Comparison of ENCODE assay signal across 11 cellular contexts in the genomic region with DNA sequence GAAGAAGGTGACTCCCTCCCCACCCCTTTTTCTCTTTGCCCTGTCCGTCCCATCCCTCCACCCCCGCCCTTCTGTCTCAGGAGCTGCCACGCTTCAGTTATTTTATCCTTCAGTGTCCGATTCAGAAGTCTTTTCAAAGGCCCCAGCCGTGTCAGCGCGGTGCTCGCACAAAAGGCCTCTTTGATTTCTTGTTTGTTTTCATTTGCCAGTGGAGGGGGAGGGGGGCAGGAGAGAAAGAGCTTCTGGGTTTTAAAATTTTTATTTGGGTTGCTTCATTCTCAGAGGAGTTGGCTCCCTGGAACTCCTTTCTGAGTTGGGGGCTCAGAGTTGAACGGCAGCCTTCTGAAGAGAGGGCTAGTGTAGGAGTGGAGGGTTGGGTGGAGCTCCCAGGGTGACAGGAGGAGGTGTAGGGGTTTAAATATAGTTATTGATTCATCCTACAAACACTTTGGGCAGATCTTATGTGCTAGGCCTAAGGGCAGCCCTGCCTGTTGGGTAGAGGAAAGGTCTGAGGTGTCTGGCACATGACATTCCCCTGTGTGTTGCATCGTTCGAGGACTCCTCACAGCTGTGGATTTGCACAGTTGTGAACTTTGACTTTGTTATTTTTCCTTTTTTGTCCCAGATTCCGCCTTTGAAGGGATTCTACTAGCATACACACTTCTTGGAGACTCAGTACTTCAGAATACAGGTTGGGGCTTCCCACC. TPM values are rescaled to one million over a fixed set of nuclear protein-coding genes. Genes with fewer than 3 reads are reported as not detected.
DNase-seq lines count a peak whose midpoint lies in the region; ATAC-seq, FAIRE-seq and TF ChIP-seq lines count a peak whose summit lies in the region.
"Had no signal": no experiment of that assay in that cellular context is flagged by ENCODE, and none has a peak within 500 bp of the region (broad histone marks: within the 10 kb centered on the region; RNA-seq: fewer than 3 reads in every experiment).

No MANE protein-coding gene starts in this region.

- H3K4me1 Mint-ChIP-seq in activated CD8-positive, alpha-beta T cell treated with anti-CD3 and anti-CD28 coated beads for 36 hours (ENCODE audit: low read depth) = peaks cover 7% of the 10 kb centered on the region
- H3K4me1 Mint-ChIP-seq in activated CD8-positive, alpha-beta T cell treated with anti-CD3 and anti-CD28 coated beads, Interleukin-2, amount 10 ng/mL, durations not matched to agents 7 days and 5 days (ENCODE audit: low read depth) = peaks cover under 1% of the 10 kb centered on the region
- H3K4me1 Mint-ChIP-seq in CD4-positive, alpha-beta T cell (ENCODE audit: low read depth) = no peaks in the 10 kb centered on the region

- FAIRE-seq in bronchial epithelial cell (lab: Jason Lieb, UNC) = no peak
- FAIRE-seq: endothelial cell of umbilical vein had no signal

- no peaks in the 10 kb centered on the region for H3K27me3 Mint-ChIP-seq in activated CD8-positive, alpha-beta T cell treated with anti-CD3 and anti-CD28 coated beads for 36 hours
- H3K27me3 Mint-ChIP-seq in activated CD8-positive, alpha-beta T cell treated with anti-CD3 and anti-CD28 coated beads, Interleukin-2, amount 10 ng/mL, durations not matched to agents 7 days and 5 days (ENCODE audit: low read depth) = peaks cover 2% of the 10 kb centered on the region
- no peaks in the 10 kb centered on the region for H3K27me3 Mint-ChIP-seq in CD4-positive, alpha-beta T cell

- WGBS in lung, 2 donors = 46 to 71% methylated on average over 12 of the region's 12 CpGs

- no peaks in the 10 kb centered on the region for H3K9me3 ChIP-seq in lung (ENCODE audit: control insufficient read depth in 2 of 2, insufficient read depth in 1 of 2, low read length in 1 of 2)
- H3K9me3 ChIP-seq in CD4-positive, alpha-beta T cell (ENCODE audit: control insufficient read depth, low read length) = no peaks in the 10 kb centered on the region

- H3K4me3 Mint-ChIP-seq in activated CD8-positive, alpha-beta T cell treated with anti-CD3 and anti-CD28 coated beads for 36 hours = no peak overlapping the region
- no peak overlapping the region for H3K4me3 Mint-ChIP-seq in activated CD8-positive, alpha-beta T cell treated with anti-CD3 and anti-CD28 coated beads, Interleukin-2, amount 10 ng/mL, durations not matched to agents 7 days and 5 days
- no peak overlapping the region for H3K4me3 Mint-ChIP-seq in CD4-positive, alpha-beta T cell

- H3K36me3 ChIP-seq in bronchial epithelial cell (ENCODE audit: control insufficient read depth, insufficient read depth, low read length) = peaks cover 2% of the 10 kb centered on the region
- peaks cover 0 to 2% of the 10 kb centered on the region in 2 donors for H3K36me3 ChIP-seq in lung (ENCODE audit: control insufficient read depth in 2 of 2, insufficient read depth in 2 of 2, low read length in 2 of 2)

- DNase-seq in activated CD8-positive, alpha-beta T cell treated with anti-CD3 and anti-CD28 coated beads for 36 hours = no peak
- DNase-seq in activated CD8-positive, alpha-beta T cell treated with anti-CD3 and anti-CD28 coated beads, Interleukin-2, amount 10 ng/mL, durations not matched to agents 7 days and 5 days = no peak
- peak; percentile 56 for DNase-seq in bronchial epithelial cell (ENCODE audit: low read depth)
- DNase-seq in lung (ENCODE audit: low spot score) = no peak
- no peak for DNase-seq in CD4-positive, alpha-beta T cell
- no peak for DNase-seq in activated CD4-positive, alpha-beta T cell treated with anti-CD3 and anti-CD28 coated beads, Interleukin-2, amount 50 U/mL, for 4 hours
- DNase-seq: activated CD4-positive, CD25-positive, alpha-beta regulatory T cell; stimulated activated CD4-positive, alpha-beta T cell treated with anti-CD3 and anti-CD28 coated beads, Interleukin-2, amount 100 ng/mL, for 48 hours had no signal

- intact Hi-C loops in activated CD8-positive, alpha-beta T cell treated with anti-CD3 and anti-CD28 coated beads for 36 hours (cut with micrococcal nuclease) = loop anchor here (10.0 kb wide), 1 partner anchor 47 kb away; no protein-coding TSS in a partner anchor
- intact Hi-C loops in CD4-positive, alpha-beta T cell (cut with DNase I, micrococcal nuclease) = loop anchor here (5.0 to 10.0 kb wide), 2 partner anchors 45 to 47 kb away; no protein-coding TSS in a partner anchor

- H3K4me1 ChIP-seq in lung (ENCODE audit: control insufficient read depth in 2 of 2, insufficient read depth in 2 of 2, low read length in 2 of 2) = peaks cover 37 to 52% of the 10 kb centered on the region in 2 donors

- ATAC-seq in activated CD8-positive, alpha-beta T cell treated with anti-CD3 and anti-CD28 coated beads for 36 hours = no peak
- no peak for ATAC-seq in activated CD8-positive, alpha-beta T cell treated with anti-CD3 and anti-CD28 coated beads, Interleukin-2, amount 10 ng/mL, durations not matched to agents 7 days and 5 days
- ATAC-seq in lung (ENCODE audit: insufficient read depth, low FRiP score) (no peak), GM19324 (IDR thresholded peaks at IDR 0.05; ENCODE audit: low FRiP score, unreplicated experiment) (no peak), HG03039 (IDR thresholded peaks at IDR 0.05; ENCODE audit: unreplicated experiment) (no peak)
- no peak for ATAC-seq in CD4-positive, alpha-beta T cell (ENCODE audit: poor library complexity)

- H3K4me3 ChIP-seq in bronchial epithelial cell (ENCODE audit: low read depth, low read length) = no peak overlapping the region
- no peak overlapping the region for H3K4me3 ChIP-seq in lung

- H3K36me3 Mint-ChIP-seq in activated CD8-positive, alpha-beta T cell treated with anti-CD3 and anti-CD28 coated beads for 36 hours (ENCODE audit: low read depth) = no peaks in the 10 kb centered on the region
- no peaks in the 10 kb centered on the region for H3K36me3 Mint-ChIP-seq in activated CD8-positive, alpha-beta T cell treated with anti-CD3 and anti-CD28 coated beads, Interleukin-2, amount 10 ng/mL, durations not matched to agents 7 days and 5 days (ENCODE audit: low read depth)
- H3K36me3 Mint-ChIP-seq in CD4-positive, alpha-beta T cell (ENCODE audit: low read depth) = no peaks in the 10 kb centered on the region

- H3K27ac ChIP-seq in lung (ENCODE audit: low read depth in 1 of 2, low read length in 1 of 2) = peak overlapping the region; percentile 78 to 83
- H3K27ac ChIP-seq in CD4-positive, alpha-beta T cell (ENCODE audit: low read depth, low read length) = no peak overlapping the region

- H3K9me3 Mint-ChIP-seq in activated CD8-positive, alpha-beta T cell treated with anti-CD3 and anti-CD28 coated beads for 36 hours = no peaks in the 10 kb centered on the region
- H3K9me3 Mint-ChIP-seq in activated CD8-positive, alpha-beta T cell treated with anti-CD3 and anti-CD28 coated beads, Interleukin-2, amount 10 ng/mL, durations not matched to agents 7 days and 5 days (ENCODE audit: insufficient read depth) = no peaks in the 10 kb centered on the region
- no peaks in the 10 kb centered on the region for H3K9me3 Mint-ChIP-seq in CD4-positive, alpha-beta T cell

- POLR2A ChIA-PET in activated CD8-positive, alpha-beta T cell treated with anti-CD3 and anti-CD28 coated beads for 36 hours (lab: Charles Lee) = interaction anchor here (2.0 kb wide), 1 partner anchor 11 kb away, joined by 7 read pairs; no protein-coding TSS in a partner anchor
- POLR2A ChIA-PET in activated CD8-positive, alpha-beta T cell treated with anti-CD3 and anti-CD28 coated beads, Interleukin-2, amount 10 ng/mL, durations not matched to agents 7 days and 5 days (lab: Charles Lee) = no interaction called here
- POLR2A ChIA-PET in CD4-positive, alpha-beta T cell (lab: Charles Lee) = no interaction called here

- CTCF ChIA-PET in activated CD8-positive, alpha-beta T cell treated with anti-CD3 and anti-CD28 coated beads for 36 hours (lab: Charles Lee) = interaction anchor here (0.5 to 12.4 kb wide), 10 partner anchors 10 to 1356 kb away, joined by 3 to 154 read pairs (median 26); no protein-coding TSS in a partner anchor
- CTCF ChIA-PET in activated CD8-positive, alpha-beta T cell treated with anti-CD3 and anti-CD28 coated beads, Interleukin-2, amount 10 ng/mL, durations not matched to agents 7 days and 5 days (lab: Charles Lee) = interaction anchor here (1.1 to 8.2 kb wide), 5 partner anchors 8 to 54 kb away, joined by 3 to 52 read pairs (median 25); no protein-coding TSS in a partner anchor
- CTCF ChIA-PET in CD4-positive, alpha-beta T cell (lab: Charles Lee) = interaction anchor here (1.1 kb wide), 1 partner anchor 29 kb away, joined by 3 read pairs; no protein-coding TSS in a partner anchor

- no peak for TF ChIP-seq CTCF in activated CD8-positive, alpha-beta T cell treated with anti-CD3 and anti-CD28 coated beads for 36 hours (IDR thresholded peaks at IDR 0.05)
- no peak for TF ChIP-seq CTCF in bronchial epithelial cell (IDR thresholded peaks at IDR 0.05; ENCODE audit: insufficient read depth, low read length, severe bottlenecking)
- no peak for TF ChIP-seq CTCF in lung (IDR thresholded peaks at IDR 0.05; ENCODE audit: control extremely low read depth, extremely low read depth)
- no peak for TF ChIP-seq CTCF in CD4-positive, alpha-beta T cell (IDR thresholded peaks at IDR 0.05)

- H3K27ac Mint-ChIP-seq in activated CD8-positive, alpha-beta T cell treated with anti-CD3 and anti-CD28 coated beads for 36 hours = peak overlapping the region; percentile 26
- H3K27ac Mint-ChIP-seq in activated CD8-positive, alpha-beta T cell treated with anti-CD3 and anti-CD28 coated beads, Interleukin-2, amount 10 ng/mL, durations not matched to agents 7 days and 5 days = no peak overlapping the region
- no peak overlapping the region for H3K27ac Mint-ChIP-seq in CD4-positive, alpha-beta T cell

- H3K27me3 ChIP-seq in bronchial epithelial cell (ENCODE audit: control insufficient read depth, insufficient read depth, low read length) (no peaks in the 10 kb centered on the region), lung (ENCODE audit: control insufficient read depth, insufficient read depth) (no peaks in the 10 kb centered on the region)
- H3K27me3 ChIP-seq in CD4-positive, alpha-beta T cell (ENCODE audit: control insufficient read depth, insufficient read depth, low read length) = no peaks in the 10 kb centered on the region

RNA-seq across cellular contexts. Expression of a gene that starts 36.8 kb away (rescaled TPM):
- 1 to 10 TPM; 4.7 to 5.0 TPM for total RNA-seq in activated CD8-positive, alpha-beta T cell treated with anti-CD3 and anti-CD28 coated beads for 36 hours
- 1 to 10 TPM in 1 of 2 experiments, under 1 TPM in 1; 0.40 to 1.4 TPM for total RNA-seq in activated CD8-positive, alpha-beta T cell treated with anti-CD3 and anti-CD28 coated beads, Interleukin-2, amount 10 ng/mL, durations not matched to agents 7 days and 5 days
- total RNA-seq in bronchial epithelial cell (5.4 and 5.8 TPM in 2 replicates), lung (100 to 1,000 TPM; 129 to 190 TPM)
- 10 to 100 TPM; 26.0 to 50.5 TPM for polyA plus RNA-seq in lung
- total RNA-seq in CD4-positive, alpha-beta T cell = 1 to 10 TPM; 3.0 to 3.3 TPM

Comparison
In these comparisons a context has a peak if more than half of its experiments do, and no peak if none do; other contexts are left out.
1. RNA of a gene that starts 36.8 kb away (total RNA-seq): 129 to 190 TPM in lung; 5.4 to 5.8 TPM in bronchial epithelial cell, 4.7 to 5.0 TPM in activated CD8-positive, alpha-beta T cell treated with anti-CD3 and anti-CD28 coated beads for 36 hours, 3.0 to 3.3 TPM in CD4-positive, alpha-beta T cell and 0.40 to 1.4 TPM in activated CD8-positive, alpha-beta T cell treated with anti-CD3 and anti-CD28 coated beads, Interleukin-2, amount 10 ng/mL, durations not matched to agents 7 days and 5 days; every median in the first group is over 10 times any median in the second.